In genomic region chr5:123440456-123440855, GRCh38 we compare ENCODE assay signal across 35 cellular contexts.
"Had no signal": no experiment of that assay in that cellular context is flagged by ENCODE, and none has a peak within 500 bp of the region (broad histone marks: within the 10 kb centered on the region; RNA-seq: fewer than 3 reads in every experiment).

No MANE protein-coding gene starts in this region.

- H3K9me3 ChIP-seq: Peyer's patch had no signal

- H3K27me3 ChIP-seq: brain microvascular endothelial cell, Peyer's patch had no signal

- H3K9ac ChIP-seq: KMS-11 had no signal

- H3K36me3 ChIP-seq: brain microvascular endothelial cell, Peyer's patch, WERI-Rb-1 had no signal

- H3K27ac ChIP-seq: brain microvascular endothelial cell, KMS-11, Peyer's patch, WERI-Rb-1 had no signal

- ATAC-seq: activated naive CD8-positive, alpha-beta T cell treated with anti-CD3 and anti-CD28 coated beads, Interleukin-2, amount 50 U/mL, for 24 hours; PC-3; SK-N-SH treated with all-trans-retinoic acid at 6 μM for 48 hours; T-cell had no signal

- H3K4me1 ChIP-seq: Peyer's patch had no signal

- H3K4me2 ChIP-seq: KMS-11 had no signal

- H3K4me3 Mint-ChIP-seq: activated CD4-positive, alpha-beta memory T cell treated with anti-CD3 and anti-CD28 coated beads, Interleukin-2, amount 10 ng/mL, durations not matched to agents 7 days and 5 days; activated CD8-positive, alpha-beta memory T cell treated with anti-CD3 and anti-CD28 coated beads, Interleukin-2, amount 10 ng/mL, durations not matched to agents 7 days and 5 days; activated naive CD4-positive, alpha-beta T cell treated with anti-CD3 and anti-CD28 coated beads, Interleukin-2, amount 10 ng/mL, durations not matched to agents 7 days and 5 days; activated naive CD8-positive, alpha-beta T cell; activated naive CD8-positive, alpha-beta T cell treated with anti-CD3 and anti-CD28 coated beads, Interleukin-2, amount 50 U/mL, for 24 hours; T-cell had no signal

- H3K9me3 Mint-ChIP-seq: activated CD4-positive, alpha-beta memory T cell treated with anti-CD3 and anti-CD28 coated beads, Interleukin-2, amount 10 ng/mL, durations not matched to agents 7 days and 5 days; activated naive CD4-positive, alpha-beta T cell treated with anti-CD3 and anti-CD28 coated beads, Interleukin-2, amount 10 ng/mL, durations not matched to agents 7 days and 5 days; activated naive CD8-positive, alpha-beta T cell treated with anti-CD3 and anti-CD28 coated beads, Interleukin-2, amount 50 U/mL, for 24 hours; T-cell had no signal

- DNase-seq: activated CD4-positive, alpha-beta memory T cell treated with anti-CD3 and anti-CD28 coated beads, Interleukin-2, amount 10 ng/mL, durations not matched to agents 7 days and 5 days; activated CD4-positive, alpha-beta T cell treated with anti-CD3 and anti-CD28 coated beads for 1 hour; activated CD4-positive, alpha-beta T cell treated with anti-CD3 and anti-CD28 coated beads for 48 hours; activated CD4-positive, CD25-positive, alpha-beta regulatory T cell; activated CD8-positive, alpha-beta memory T cell treated with anti-CD3 and anti-CD28 coated beads for 24 hours; activated CD8-positive, alpha-beta memory T cell treated with anti-CD3 and anti-CD28 coated beads, Interleukin-2, amount 10 ng/mL, durations not matched to agents 7 days and 5 days; activated CD8-positive, alpha-beta memory T cell treated with anti-CD3 and anti-CD28 coated beads, Interleukin-2, amount 50 U/mL, for 48 hours; activated effector memory CD4-positive, alpha-beta T cell treated with Interleukin-2 at 50 U/mL for 16 hours; activated naive CD4-positive, alpha-beta T cell treated with anti-CD3 and anti-CD28 coated beads, Interleukin-2, amount 10 ng/mL, durations not matched to agents 7 days and 5 days; activated naive CD8-positive, alpha-beta T cell treated with anti-CD3 and anti-CD28 coated beads, Interleukin-2, amount 50 U/mL, for 24 hours; anterior cingulate cortex; brain microvascular endothelial cell; central memory CD4-positive, alpha-beta T cell; MM.1S; MV-4-11; NCI-H1092; NCI-H146; NCI-H187; NCI-H2029 treated with DMSO at 0.1 percent for 48 hours; NCI-H2107; NCI-H2171; NCI-H510A; NCI-H526; NCI-H748 treated with DMSO at 0.1 percent for 48 hours; NK-92 treated with Interleukin-12 subunit alpha and Interleukin-12 subunit beta, amount 100 ng/mL, for 24 hours; PC-3; Peyer's patch; RPMI8226; SHP77 treated with DMSO at 0.1 percent for 48 hours; T-cell; T1000; WERI-Rb-1 had no signal

- H3K27me3 Mint-ChIP-seq: activated CD4-positive, alpha-beta memory T cell treated with anti-CD3 and anti-CD28 coated beads, Interleukin-2, amount 10 ng/mL, durations not matched to agents 7 days and 5 days; activated CD8-positive, alpha-beta memory T cell treated with anti-CD3 and anti-CD28 coated beads, Interleukin-2, amount 10 ng/mL, durations not matched to agents 7 days and 5 days; activated naive CD4-positive, alpha-beta T cell treated with anti-CD3 and anti-CD28 coated beads, Interleukin-2, amount 10 ng/mL, durations not matched to agents 7 days and 5 days; T-cell had no signal

- H3K36me3 Mint-ChIP-seq: activated CD8-positive, alpha-beta memory T cell treated with anti-CD3 and anti-CD28 coated beads, Interleukin-2, amount 10 ng/mL, durations not matched to agents 7 days and 5 days; activated naive CD4-positive, alpha-beta T cell treated with anti-CD3 and anti-CD28 coated beads, Interleukin-2, amount 10 ng/mL, durations not matched to agents 7 days and 5 days; activated naive CD8-positive, alpha-beta T cell; T-cell had no signal

- H3K4me3 ChIP-seq: Peyer's patch had no signal

- H3K27ac Mint-ChIP-seq: activated CD4-positive, alpha-beta memory T cell treated with anti-CD3 and anti-CD28 coated beads, Interleukin-2, amount 10 ng/mL, durations not matched to agents 7 days and 5 days; activated naive CD4-positive, alpha-beta T cell treated with anti-CD3 and anti-CD28 coated beads, Interleukin-2, amount 10 ng/mL, durations not matched to agents 7 days and 5 days; activated naive CD8-positive, alpha-beta T cell; activated naive CD8-positive, alpha-beta T cell treated with anti-CD3 and anti-CD28 coated beads, Interleukin-2, amount 50 U/mL, for 24 hours; T-cell had no signal
